ENCODE assay signal across 37 cellular contexts in genomic region chr17:61601297-61601696, GRCh38. TPM values are rescaled to one million over a fixed set of nuclear protein-coding genes. Genes with fewer than 3 reads are reported as not detected.
"Had no signal": no experiment of that assay in that cellular context is flagged by ENCODE, and none has a peak within 500 bp of the region (broad histone marks: within the 10 kb centered on the region; RNA-seq: fewer than 3 reads in every experiment).

No MANE protein-coding gene starts in this region.

- H3K9me3 ChIP-seq: adrenal gland, ascending aorta, body of pancreas, breast epithelium had no signal

- H3K4me1 ChIP-seq: adrenal gland, ascending aorta, body of pancreas, breast epithelium had no signal

- H3K27ac ChIP-seq: adrenal gland, ascending aorta, body of pancreas, brain microvascular endothelial cell, breast epithelium, cardiac muscle cell had no signal

- H3K36me3 ChIP-seq: adrenal gland, ascending aorta, brain microvascular endothelial cell, breast epithelium, cardiac muscle cell had no signal

- H3K27me3 ChIP-seq: adrenal gland, ascending aorta, body of pancreas, brain microvascular endothelial cell, cardiac muscle cell had no signal

- H3K4me3 ChIP-seq: adrenal gland, ascending aorta, body of pancreas, breast epithelium, cardiac muscle cell had no signal

- ATAC-seq: activated naive CD4-positive, alpha-beta T cell treated with anti-CD3 and anti-CD28 coated beads, Interleukin-2, amount 50 U/mL, for 72 hours; activated naive CD8-positive, alpha-beta T cell treated with anti-CD3 and anti-CD28 coated beads, Interleukin-2, amount 50 U/mL, for 24 hours; activated T-cell treated with anti-CD3 and anti-CD28 coated beads, Interleukin-2, amount 50 U/mL, for 4 hours; activated T-cell treated with anti-CD3 and anti-CD28 coated beads, Interleukin-2, amount 50 U/mL, for 72 hours; activated T-helper 17 cell treated with anti-CD3 and anti-CD28 coated beads, Interleukin-2, amount 50 U/mL, for 72 hours; body of pancreas had no signal

- DNase-seq: activated effector memory CD4-positive, alpha-beta T cell treated with anti-CD3 and anti-CD28 coated beads, Interleukin-2, amount 50 U/mL, for 16 hours; activated effector memory CD4-positive, alpha-beta T cell treated with Interleukin-2 at 50 U/mL for 16 hours; activated gamma-delta T cell; activated gamma-delta T cell treated with Interleukin-2 at 50 U/mL for 16 hours; activated naive CD4-positive, alpha-beta T cell; activated naive CD4-positive, alpha-beta T cell treated with anti-CD3 and anti-CD28 coated beads for 36 hours; activated naive CD4-positive, alpha-beta T cell treated with anti-CD3 and anti-CD28 coated beads, Interleukin-2, amount 10 ng/mL, durations not matched to agents 7 days and 5 days; activated naive CD4-positive, alpha-beta T cell treated with anti-CD3 and anti-CD28 coated beads, Interleukin-2, amount 50 U/mL, for 16 hours; activated naive CD4-positive, alpha-beta T cell treated with Interleukin-2 at 50 U/mL for 16 hours; activated naive CD8-positive, alpha-beta T cell treated with anti-CD3 and anti-CD28 coated beads for 36 hours; activated naive CD8-positive, alpha-beta T cell treated with anti-CD3 and anti-CD28 coated beads, Interleukin-2, amount 10 ng/mL, durations not matched to agents 7 days and 5 days; activated naive CD8-positive, alpha-beta T cell treated with anti-CD3 and anti-CD28 coated beads, Interleukin-2, amount 50 U/mL, for 24 hours; activated T-cell treated with anti-CD3 and anti-CD28 coated beads, Interleukin-2, amount 50 U/mL, for 4 hours; activated T-cell treated with anti-CD3 and anti-CD28 coated beads, Interleukin-2, amount 50 U/mL, for 48 hours; activated T-cell treated with anti-CD3 and anti-CD28 coated beads, Interleukin-2, amount 50 U/mL, for 72 hours; adrenal gland; amniotic stem cell; amygdala; anterior cingulate cortex; aorta; body of pancreas; brain microvascular endothelial cell; caudate nucleus; central memory CD4-positive, alpha-beta T cell; cerebellar nuclear complex had no signal

- FAIRE-seq: astrocyte, bronchial epithelial cell, colon had no signal

RNA-seq across cellular contexts. Expression of gene NACA2, which starts 10.3 kb away (rescaled TPM):
- total RNA-seq: activated naive CD4-positive, alpha-beta T cell treated with anti-CD3 and anti-CD28 coated beads for 36 hours; activated naive CD4-positive, alpha-beta T cell treated with anti-CD3 and anti-CD28 coated beads, Interleukin-2, amount 50 U/mL, for 72 hours; activated naive CD8-positive, alpha-beta T cell treated with anti-CD3 and anti-CD28 coated beads for 36 hours; activated naive CD8-positive, alpha-beta T cell treated with anti-CD3 and anti-CD28 coated beads, Interleukin-2, amount 10 ng/mL, durations not matched to agents 7 days and 5 days; activated T-cell treated with anti-CD3 and anti-CD28 coated beads, Interleukin-2, amount 50 U/mL, for 4 hours; activated T-cell treated with anti-CD3 and anti-CD28 coated beads, Interleukin-2, amount 50 U/mL, for 72 hours; activated T-helper 17 cell treated with anti-CD3 and anti-CD28 coated beads, Interleukin-2, amount 50 U/mL, for 72 hours; activated T-helper 2 cell treated with anti-CD3 and anti-CD28 coated beads, Interferon-gamma antibody, Interleukin-2, Interleukin-4, amounts not matched to agents 10 μg/mL and 5 μg/mL and 100 μg/mL, durations not matched to agents 14 hours and 24 hours and 36 hours; adrenal gland; aorta; ascending aorta; astrocyte; breast epithelium; bronchial epithelial cell; cardiac muscle cell; cardiac septum; cerebellum; chondrocyte had no signal
- polyA plus RNA-seq: cardiac muscle cell had no signal
